ENCODE assay signal across 1 cellular context in the genomic region with DNA sequence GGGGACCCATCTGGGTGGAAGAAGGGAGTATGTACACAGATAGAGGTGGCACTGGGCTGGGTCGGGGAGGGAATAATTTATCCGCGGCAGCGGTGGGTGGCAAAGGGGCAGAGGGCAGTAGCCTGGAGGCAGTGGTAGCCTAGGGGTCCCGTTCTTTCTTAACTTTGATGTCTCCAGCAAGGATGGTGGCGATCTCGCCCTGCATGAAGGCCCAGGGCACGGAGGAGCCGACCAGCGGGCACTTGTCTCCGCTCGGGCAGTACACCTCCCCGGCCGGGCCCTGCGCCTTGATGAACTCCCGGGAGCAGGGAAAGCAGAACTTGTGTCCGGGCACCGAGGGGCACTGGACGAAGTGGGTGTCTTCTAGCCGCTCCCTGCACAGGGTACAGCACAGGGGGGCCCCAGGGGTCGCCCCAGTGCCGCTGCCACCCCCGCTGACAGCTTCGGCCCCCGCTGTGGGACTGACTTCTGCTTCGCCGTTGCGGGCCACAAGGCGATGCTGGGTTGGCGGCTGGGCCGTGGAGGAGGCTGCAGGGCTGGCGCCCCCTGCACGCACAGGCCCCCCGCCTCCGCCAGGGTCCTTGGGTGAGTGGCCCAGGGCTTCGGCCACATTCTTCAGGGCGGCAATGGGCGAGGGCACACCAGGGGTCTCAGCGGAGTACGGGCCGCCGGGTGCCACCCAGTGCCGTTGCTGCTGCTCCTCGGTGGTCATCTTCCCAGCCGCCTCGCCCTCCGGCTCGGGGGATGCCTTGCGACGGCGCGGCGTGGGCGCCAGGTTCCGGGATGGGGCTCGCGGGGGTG.
TF ChIP-seq lines count a peak whose summit lies in the region.

No MANE protein-coding gene starts in this region.

TF ChIP-seq in liver, 16 proteins besides CTCF, POLR2A, EP300 and RAD21:
- no peak for TF ChIP-seq FOXA1 (IDR thresholded peaks at IDR 0.05)
- TF ChIP-seq, protein P1, sequence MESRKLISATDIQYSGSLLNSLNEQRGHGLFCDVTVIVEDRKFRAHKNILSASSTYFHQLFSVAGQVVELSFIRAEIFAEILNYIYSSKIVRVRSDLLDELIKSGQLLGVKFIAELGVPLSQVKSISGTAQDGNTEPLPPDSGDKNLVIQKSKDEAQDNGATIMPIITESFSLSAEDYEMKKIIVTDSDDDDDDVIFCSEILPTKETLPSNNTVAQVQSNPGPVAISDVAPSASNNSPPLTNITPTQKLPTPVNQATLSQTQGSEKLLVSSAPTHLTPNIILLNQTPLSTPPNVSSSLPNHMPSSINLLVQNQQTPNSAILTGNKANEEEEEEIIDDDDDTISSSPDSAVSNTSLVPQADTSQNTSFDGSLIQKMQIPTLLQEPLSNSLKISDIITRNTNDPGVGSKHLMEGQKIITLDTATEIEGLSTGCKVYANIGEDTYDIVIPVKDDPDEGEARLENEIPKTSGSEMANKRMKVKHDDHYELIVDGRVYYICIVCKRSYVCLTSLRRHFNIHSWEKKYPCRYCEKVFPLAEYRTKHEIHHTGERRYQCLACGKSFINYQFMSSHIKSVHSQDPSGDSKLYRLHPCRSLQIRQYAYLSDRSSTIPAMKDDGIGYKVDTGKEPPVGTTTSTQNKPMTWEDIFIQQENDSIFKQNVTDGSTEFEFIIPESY (IDR thresholded peaks at IDR 0.05) = no peak
- no peak for TF ChIP-seq RXRA (IDR thresholded peaks at IDR 0.05)
- no peak for TF ChIP-seq EGR1 (IDR thresholded peaks at IDR 0.05; ENCODE audit: low read depth in 2 of 2)
- TF ChIP-seq HNF4G (IDR thresholded peaks at IDR 0.05) = no peak
- no peak for TF ChIP-seq FOXA2 (IDR thresholded peaks at IDR 0.05)
- TF ChIP-seq, protein P2, sequence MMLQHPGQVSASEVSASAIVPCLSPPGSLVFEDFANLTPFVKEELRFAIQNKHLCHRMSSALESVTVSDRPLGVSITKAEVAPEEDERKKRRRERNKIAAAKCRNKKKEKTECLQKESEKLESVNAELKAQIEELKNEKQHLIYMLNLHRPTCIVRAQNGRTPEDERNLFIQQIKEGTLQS (IDR thresholded peaks at IDR 0.05) = no peak
- TF ChIP-seq, protein P3, sequence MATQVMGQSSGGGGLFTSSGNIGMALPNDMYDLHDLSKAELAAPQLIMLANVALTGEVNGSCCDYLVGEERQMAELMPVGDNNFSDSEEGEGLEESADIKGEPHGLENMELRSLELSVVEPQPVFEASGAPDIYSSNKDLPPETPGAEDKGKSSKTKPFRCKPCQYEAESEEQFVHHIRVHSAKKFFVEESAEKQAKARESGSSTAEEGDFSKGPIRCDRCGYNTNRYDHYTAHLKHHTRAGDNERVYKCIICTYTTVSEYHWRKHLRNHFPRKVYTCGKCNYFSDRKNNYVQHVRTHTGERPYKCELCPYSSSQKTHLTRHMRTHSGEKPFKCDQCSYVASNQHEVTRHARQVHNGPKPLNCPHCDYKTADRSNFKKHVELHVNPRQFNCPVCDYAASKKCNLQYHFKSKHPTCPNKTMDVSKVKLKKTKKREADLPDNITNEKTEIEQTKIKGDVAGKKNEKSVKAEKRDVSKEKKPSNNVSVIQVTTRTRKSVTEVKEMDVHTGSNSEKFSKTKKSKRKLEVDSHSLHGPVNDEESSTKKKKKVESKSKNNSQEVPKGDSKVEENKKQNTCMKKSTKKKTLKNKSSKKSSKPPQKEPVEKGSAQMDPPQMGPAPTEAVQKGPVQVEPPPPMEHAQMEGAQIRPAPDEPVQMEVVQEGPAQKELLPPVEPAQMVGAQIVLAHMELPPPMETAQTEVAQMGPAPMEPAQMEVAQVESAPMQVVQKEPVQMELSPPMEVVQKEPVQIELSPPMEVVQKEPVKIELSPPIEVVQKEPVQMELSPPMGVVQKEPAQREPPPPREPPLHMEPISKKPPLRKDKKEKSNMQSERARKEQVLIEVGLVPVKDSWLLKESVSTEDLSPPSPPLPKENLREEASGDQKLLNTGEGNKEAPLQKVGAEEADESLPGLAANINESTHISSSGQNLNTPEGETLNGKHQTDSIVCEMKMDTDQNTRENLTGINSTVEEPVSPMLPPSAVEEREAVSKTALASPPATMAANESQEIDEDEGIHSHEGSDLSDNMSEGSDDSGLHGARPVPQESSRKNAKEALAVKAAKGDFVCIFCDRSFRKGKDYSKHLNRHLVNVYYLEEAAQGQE (IDR thresholded peaks at IDR 0.05) = no peak
- no peak for TF ChIP-seq SP1 (IDR thresholded peaks at IDR 0.05)
- no peak for TF ChIP-seq NR2F2 (IDR thresholded peaks at IDR 0.05)
- no peak for TF ChIP-seq TAF1 (conservative IDR thresholded peaks at IDR 0.05)
- no peak for TF ChIP-seq YY1 (IDR thresholded peaks at IDR 0.05)
- TF ChIP-seq JUND (IDR thresholded peaks at IDR 0.05) = no peak
- no peak for TF ChIP-seq HNF4A (conservative IDR thresholded peaks at IDR 0.05)
